Comparison of ENCODE assay signal across 26 cellular contexts in genomic region chr9:7137040-7137439, GRCh38.
"Had no signal": no experiment of that assay in that cellular context is flagged by ENCODE, and none has a peak within 500 bp of the region (broad histone marks: within the 10 kb centered on the region; RNA-seq: fewer than 3 reads in every experiment).

No MANE protein-coding gene starts in this region.

- H3K36me3 ChIP-seq: ovary, prostate gland, thyroid gland had no signal

- H3K4me3 ChIP-seq: coronary artery, dorsolateral prefrontal cortex, ovary, prostate gland, stomach, thyroid gland, upper lobe of right lung had no signal

- FAIRE-seq: bronchial epithelial cell, islet of Langerhans had no signal

- H3K4me1 ChIP-seq: prostate gland, stomach, thyroid gland, upper lobe of right lung had no signal

- H3K27ac Mint-ChIP-seq: activated B cell treated with CpG ODN at 0.5 μM for 24 hours; activated CD8-positive, alpha-beta T cell treated with anti-CD3 and anti-CD28 coated beads for 36 hours; activated naive CD8-positive, alpha-beta T cell treated with anti-CD3 and anti-CD28 coated beads, Interleukin-2, amount 50 U/mL, for 24 hours; activated T-helper 17 cell treated with anti-CD3 and anti-CD28 coated beads, Interleukin-2, amount 50 U/mL, for 72 hours; effector memory CD8-positive, alpha-beta T cell; mesothelial cell of epicardium; naive thymus-derived CD4-positive, alpha-beta T cell; stimulated activated naive B cell treated with anti-CD40 and anti-IgM and Interleukin-4, amounts not matched to agents 10 μg/mL and 1 μg/mL and 100 μg/mL, for 72 hours had no signal

- H3K9me3 Mint-ChIP-seq: activated B cell treated with CpG ODN at 0.5 μM for 24 hours; activated CD8-positive, alpha-beta T cell treated with anti-CD3 and anti-CD28 coated beads for 36 hours; activated naive CD8-positive, alpha-beta T cell treated with anti-CD3 and anti-CD28 coated beads, Interleukin-2, amount 50 U/mL, for 24 hours; activated T-cell treated with anti-CD3 and anti-CD28 coated beads, Interleukin-2, amount 50 U/mL, for 4 hours; activated T-helper 17 cell treated with anti-CD3 and anti-CD28 coated beads, Interleukin-2, amount 50 U/mL, for 72 hours; effector memory CD8-positive, alpha-beta T cell; naive thymus-derived CD4-positive, alpha-beta T cell; stimulated activated naive B cell treated with anti-CD40 and anti-IgM and Interleukin-4, amounts not matched to agents 10 μg/mL and 1 μg/mL and 100 μg/mL, for 72 hours had no signal

- ATAC-seq: activated CD8-positive, alpha-beta T cell treated with anti-CD3 and anti-CD28 coated beads for 36 hours; activated naive CD8-positive, alpha-beta T cell treated with anti-CD3 and anti-CD28 coated beads, Interleukin-2, amount 50 U/mL, for 24 hours; activated T-cell treated with anti-CD3 and anti-CD28 coated beads, Interleukin-2, amount 50 U/mL, for 4 hours; activated T-helper 17 cell treated with anti-CD3 and anti-CD28 coated beads, Interleukin-2, amount 50 U/mL, for 72 hours; effector memory CD8-positive, alpha-beta T cell; naive thymus-derived CD4-positive, alpha-beta T cell; stimulated activated naive B cell treated with anti-CD40 and anti-IgM and Interleukin-4, amounts not matched to agents 10 μg/mL and 1 μg/mL and 100 μg/mL, for 72 hours; upper lobe of right lung had no signal

- H3K27ac ChIP-seq: coronary artery, dorsolateral prefrontal cortex, ovary, prostate gland, stomach, thyroid gland, upper lobe of right lung had no signal

- H3K9me3 ChIP-seq: ovary, prostate gland, stomach, thyroid gland, upper lobe of right lung had no signal

- DNase-seq: activated B cell treated with CpG ODN at 0.5 μM for 24 hours; activated CD4-positive, alpha-beta T cell treated with anti-CD3 and anti-CD28 coated beads, Interleukin-2, amount 50 U/mL, for 1 hour; activated CD8-positive, alpha-beta T cell treated with anti-CD3 and anti-CD28 coated beads for 36 hours; activated gamma-delta T cell treated with Interleukin-2 at 50 U/mL for 16 hours; activated naive CD4-positive, alpha-beta T cell treated with anti-CD3 and anti-CD28 coated beads, Interleukin-2, amount 50 U/mL, for 16 hours; activated naive CD8-positive, alpha-beta T cell treated with anti-CD3 and anti-CD28 coated beads, Interleukin-2, amount 50 U/mL, for 24 hours; activated T-cell treated with anti-CD3 and anti-CD28 coated beads, Interleukin-2, amount 50 U/mL, for 4 hours; cerebellar nuclear complex; effector memory CD8-positive, alpha-beta T cell; erythroblast; naive thymus-derived CD4-positive, alpha-beta T cell; ovary; stimulated activated CD4-positive, alpha-beta T cell treated with anti-CD3 and anti-CD28 coated beads, Interleukin-15, amount 100 ng/mL, for 24 hours; stimulated activated CD4-positive, alpha-beta T cell treated with anti-CD3 and anti-CD28 coated beads, Interleukin-2, amount 100 ng/mL, for 24 hours; stimulated activated naive B cell treated with anti-CD40 and anti-IgM and Interleukin-4, amounts not matched to agents 10 μg/mL and 1 μg/mL and 100 μg/mL, for 72 hours; stomach; T-helper 2 cell; thyroid gland; upper lobe of right lung had no signal

- H3K27me3 ChIP-seq: dorsolateral prefrontal cortex, ovary, stomach, thyroid gland, upper lobe of right lung had no signal
